Comparison of ENCODE assay signal across 30 cellular contexts in the genomic region with DNA sequence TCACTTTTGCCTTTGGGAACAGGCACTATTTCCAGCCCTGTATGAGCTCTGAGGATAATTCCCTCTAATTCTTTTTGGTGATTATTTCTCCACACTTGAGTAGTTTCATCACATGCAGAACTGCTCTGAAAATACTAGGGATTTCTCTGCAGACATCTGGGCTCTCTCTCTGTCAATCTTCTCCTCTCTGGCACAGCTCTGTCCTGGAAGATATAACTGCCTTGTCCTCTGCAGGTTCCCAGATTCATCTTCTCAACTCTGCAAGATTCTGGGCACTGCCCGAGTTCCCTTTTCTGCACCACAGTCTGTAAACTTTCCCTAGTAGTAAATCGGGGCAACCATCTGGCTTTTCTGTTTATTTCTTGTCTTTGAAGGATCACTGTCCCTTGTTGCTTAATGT.
"Had no signal": no experiment of that assay in that cellular context is flagged by ENCODE, and none has a peak within 500 bp of the region (broad histone marks: within the 10 kb centered on the region; RNA-seq: fewer than 3 reads in every experiment).

No MANE protein-coding gene starts in this region.

- H3K36me3 Mint-ChIP-seq: immature natural killer cell; naive thymus-derived CD8-positive, alpha-beta T cell; stimulated activated effector memory CD8-positive, alpha-beta T cell treated with anti-CD3 and anti-CD28 coated beads, Interleukin-12 subunit alpha, Interleukin-12 subunit beta, amount 100 ng/mL, for 72 hours had no signal

- FAIRE-seq: islet of Langerhans, kidney, pancreas had no signal

- H3K36me3 ChIP-seq: left lung, lower lobe of right lung, pancreas, prostate gland, spleen, suprapubic skin, thoracic aorta, tibial artery, uterus had no signal

- H3K9me3 Mint-ChIP-seq: immature natural killer cell; nephron; neural crest cell; stimulated activated effector memory CD8-positive, alpha-beta T cell treated with anti-CD3 and anti-CD28 coated beads, Interleukin-12 subunit alpha, Interleukin-12 subunit beta, amount 100 ng/mL, for 72 hours; stimulated activated naive CD8-positive, alpha-beta T cell treated with anti-CD3 and anti-CD28 coated beads, Interleukin-15, Interleukin-2, amounts not matched to agents 100 ng/mL and 50 ng/mL, for 24 hours had no signal

- H3K4me3 Mint-ChIP-seq: immature natural killer cell; naive thymus-derived CD8-positive, alpha-beta T cell; nephron; neural crest cell; stimulated activated effector memory CD8-positive, alpha-beta T cell treated with anti-CD3 and anti-CD28 coated beads, Interleukin-12 subunit alpha, Interleukin-12 subunit beta, amount 100 ng/mL, for 72 hours; stimulated activated naive CD8-positive, alpha-beta T cell treated with anti-CD3 and anti-CD28 coated beads, Interleukin-15, Interleukin-2, amounts not matched to agents 100 ng/mL and 50 ng/mL, for 24 hours had no signal

- DNase-seq: hypothalamus; immature natural killer cell; kidney; left colon; left lung; lower lobe of right lung; mammary epithelial cell; mesenchymal stem cell; naive thymus-derived CD8-positive, alpha-beta T cell; nucleus accumbens; pancreas; posterior cingulate gyrus; retina; right cardiac atrium; spleen; stimulated activated CD4-positive, alpha-beta T cell treated with anti-CD3 and anti-CD28 coated beads, Interleukin-4, amount 100 ng/mL, for 24 hours; stimulated activated naive CD4-positive, alpha-beta T cell; tibial artery; trophoblast cell; uterus had no signal

- H3K4me1 ChIP-seq: left lung, lower lobe of right lung, pancreas, prostate gland, spleen, suprapubic skin, tibial artery, uterus had no signal

- H3K4me3 ChIP-seq: left lung, lower lobe of right lung, pancreas, prostate gland, skin epidermis, spleen, suprapubic skin, thoracic aorta, tibial artery, uterus had no signal

- H3K9me3 ChIP-seq: left lung, lower lobe of right lung, pancreas, prostate gland, spleen, suprapubic skin, thoracic aorta, tibial artery, uterus had no signal

- H3K27ac ChIP-seq: left lung, lower lobe of right lung, pancreas, prostate gland, skin epidermis, spleen, suprapubic skin, thoracic aorta, tibial artery, uterus had no signal

- H3K27ac Mint-ChIP-seq: immature natural killer cell; naive thymus-derived CD8-positive, alpha-beta T cell; nephron; stimulated activated effector memory CD8-positive, alpha-beta T cell treated with anti-CD3 and anti-CD28 coated beads, Interleukin-12 subunit alpha, Interleukin-12 subunit beta, amount 100 ng/mL, for 72 hours; stimulated activated naive CD8-positive, alpha-beta T cell treated with anti-CD3 and anti-CD28 coated beads, Interleukin-15, Interleukin-2, amounts not matched to agents 100 ng/mL and 50 ng/mL, for 24 hours had no signal

- H3K27me3 ChIP-seq: uterus had no signal

- H3K4me1 Mint-ChIP-seq: immature natural killer cell; naive thymus-derived CD8-positive, alpha-beta T cell; neural crest cell; stimulated activated effector memory CD8-positive, alpha-beta T cell treated with anti-CD3 and anti-CD28 coated beads, Interleukin-12 subunit alpha, Interleukin-12 subunit beta, amount 100 ng/mL, for 72 hours had no signal

- ATAC-seq: left colon; left lung; lower lobe of right lung; naive thymus-derived CD8-positive, alpha-beta T cell; pancreas; right cardiac atrium; sciatic nerve; stimulated activated effector memory CD8-positive, alpha-beta T cell treated with anti-CD3 and anti-CD28 coated beads, Interleukin-12 subunit alpha, Interleukin-12 subunit beta, amount 100 ng/mL, for 72 hours had no signal
